15 cellular contexts compared by ENCODE assay signal in the genomic region with DNA sequence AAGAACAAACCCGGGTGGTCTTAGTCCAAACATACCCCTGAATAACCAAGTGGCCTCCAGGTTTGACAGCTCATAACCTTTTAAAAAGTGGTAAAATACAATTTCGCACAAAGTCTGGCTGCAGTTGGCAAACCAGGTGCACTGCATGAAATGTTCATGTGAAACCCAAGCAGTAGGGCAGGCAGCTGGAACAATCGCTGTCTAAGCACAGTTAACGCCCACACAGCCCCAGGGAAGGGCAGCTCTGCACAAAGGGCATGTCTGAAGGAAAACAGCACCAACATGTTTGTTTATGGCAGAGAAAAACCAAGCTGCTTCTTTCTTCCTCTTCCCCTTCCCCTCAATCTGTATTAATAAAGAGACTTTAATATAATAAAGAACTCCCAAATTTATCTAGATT. TPM values are rescaled to one million over a fixed set of nuclear protein-coding genes. Genes with fewer than 3 reads are reported as not detected.
DNase-seq lines count a peak whose midpoint lies in the region; ATAC-seq and TF ChIP-seq lines count a peak whose summit lies in the region.
"Had no signal": no experiment of that assay in that cellular context is flagged by ENCODE, and none has a peak within 500 bp of the region (broad histone marks: within the 10 kb centered on the region; RNA-seq: fewer than 3 reads in every experiment).

No MANE protein-coding gene starts in this region.

- CTCF ChIA-PET in HEK293 (lab: Yijun Ruan, JAX): interaction anchor here (0.9 kb wide), 1 partner anchor 37 kb away, joined by 4 read pairs; no protein-coding TSS in a partner anchor
- CTCF ChIA-PET in CD4-positive, alpha-beta T cell (lab: Charles Lee): interaction anchor here (1.1 to 1.5 kb wide), 3 partner anchors 11 to 59 kb away, joined by 3 read pairs; no protein-coding TSS in a partner anchor

- H3K27me3 ChIP-seq in CD4-positive, alpha-beta T cell (ENCODE audit: control insufficient read depth, insufficient read depth, low read length): no peaks in the 10 kb centered on the region

- no peaks in the 10 kb centered on the region for H3K9me3 Mint-ChIP-seq in stimulated activated memory B cell treated with anti-CD40 and anti-IgM and Interleukin-4, amounts not matched to agents 10 μg/mL and 1 μg/mL and 100 μg/mL, for 72 hours
- no peaks in the 10 kb centered on the region for H3K9me3 Mint-ChIP-seq in CD4-positive, alpha-beta T cell
- H3K9me3 Mint-ChIP-seq: type B pancreatic cell had no signal

- no peak overlapping the region for H3K27ac Mint-ChIP-seq in stimulated activated memory B cell treated with anti-CD40 and anti-IgM and Interleukin-4, amounts not matched to agents 10 μg/mL and 1 μg/mL and 100 μg/mL, for 72 hours
- H3K27ac Mint-ChIP-seq in CD4-positive, alpha-beta T cell: no peak overlapping the region
- H3K27ac Mint-ChIP-seq: type B pancreatic cell had no signal

- no peak overlapping the region for H3K4me3 ChIP-seq in HEK293 (ENCODE audit: low read depth, low read length)

- no peaks in the 10 kb centered on the region for H3K9me3 ChIP-seq in HEK293 (ENCODE audit: control insufficient read depth, insufficient read depth, low read depth, low read length)
- no peaks in the 10 kb centered on the region for H3K9me3 ChIP-seq in CD4-positive, alpha-beta T cell (ENCODE audit: control insufficient read depth, low read length)

- POLR2A ChIA-PET in HEK293 (lab: Yijun Ruan, JAX): no interaction called here
- POLR2A ChIA-PET in CD4-positive, alpha-beta T cell (lab: Charles Lee): no interaction called here

- peaks cover 0 to 30% of the 10 kb centered on the region in 2 experiments; a peak in 2 of 3 replicates for H3K36me3 ChIP-seq in HEK293 (ENCODE audit: control insufficient read depth in 2 of 2, insufficient read depth in 1 of 2, low read length in 2 of 2)

- no peak overlapping the region for H3K27ac ChIP-seq in HEK293 (ENCODE audit: extremely low read depth, low read depth, low read length)
- no peak overlapping the region for H3K27ac ChIP-seq in CD4-positive, alpha-beta T cell (ENCODE audit: low read depth, low read length)

- ATAC-seq in stimulated activated memory B cell treated with anti-CD40 and anti-IgM and Interleukin-4, amounts not matched to agents 10 μg/mL and 1 μg/mL and 100 μg/mL, for 72 hours: peak; percentile 58
- ATAC-seq in CD4-positive, alpha-beta T cell (ENCODE audit: poor library complexity): no peak
- ATAC-seq: left ventricle myocardium superior had no signal

- H3K4me1 ChIP-seq in HEK293 (ENCODE audit: control insufficient read depth, insufficient read depth, low read length): no peaks in the 10 kb centered on the region

- DNase-seq in NCI-H2196 treated with DMSO at 0.1 percent for 48 hours (lab: John Stamatoyannopoulos, UW; ENCODE audit: unreplicated experiment) (peak; percentile 34), foreskin melanocyte (peak; percentile 66), NCI-H128 (lab: John Stamatoyannopoulos, UW; ENCODE audit: unreplicated experiment) (no peak)
- no peak for DNase-seq in CD4-positive, alpha-beta T cell
- DNase-seq in activated naive CD4-positive, alpha-beta T cell treated with anti-CD3 and anti-CD28 coated beads, Interleukin-2, amount 50 U/mL, for 16 hours: no peak
- DNase-seq in activated CD8-positive, alpha-beta memory T cell treated with anti-CD3 and anti-CD28 coated beads, Interleukin-2, amount 50 U/mL, for 48 hours: no peak
- DNase-seq: activated CD8-positive, alpha-beta memory T cell treated with anti-CD3 and anti-CD28 coated beads for 24 hours; DMS153; GOT3; left ventricle myocardium superior; naive B cell; NCI-H526 treated with DMSO at 0.1 percent for 48 hours had no signal

- H3K4me3 Mint-ChIP-seq in stimulated activated memory B cell treated with anti-CD40 and anti-IgM and Interleukin-4, amounts not matched to agents 10 μg/mL and 1 μg/mL and 100 μg/mL, for 72 hours: no peak overlapping the region
- H3K4me3 Mint-ChIP-seq in CD4-positive, alpha-beta T cell: no peak overlapping the region
- H3K4me3 Mint-ChIP-seq: naive B cell, type B pancreatic cell had no signal

- intact Hi-C loops in CD4-positive, alpha-beta T cell (cut with DNase I, micrococcal nuclease): no loop called here

- TF ChIP-seq CTCF in HEK293 (tag by site-specific recombination; IDR thresholded peaks at IDR 0.05): no peak
- TF ChIP-seq CTCF in CD4-positive, alpha-beta T cell (IDR thresholded peaks at IDR 0.05): no peak

- peaks cover 19% of the 10 kb centered on the region for H3K4me1 Mint-ChIP-seq in stimulated activated memory B cell treated with anti-CD40 and anti-IgM and Interleukin-4, amounts not matched to agents 10 μg/mL and 1 μg/mL and 100 μg/mL, for 72 hours
- peaks cover 4% of the 10 kb centered on the region for H3K4me1 Mint-ChIP-seq in CD4-positive, alpha-beta T cell (ENCODE audit: low read depth)

- no peaks in the 10 kb centered on the region for H3K27me3 Mint-ChIP-seq in stimulated activated memory B cell treated with anti-CD40 and anti-IgM and Interleukin-4, amounts not matched to agents 10 μg/mL and 1 μg/mL and 100 μg/mL, for 72 hours
- H3K27me3 Mint-ChIP-seq in CD4-positive, alpha-beta T cell: no peaks in the 10 kb centered on the region
- H3K27me3 Mint-ChIP-seq: naive B cell, type B pancreatic cell had no signal

- H3K36me3 Mint-ChIP-seq in stimulated activated memory B cell treated with anti-CD40 and anti-IgM and Interleukin-4, amounts not matched to agents 10 μg/mL and 1 μg/mL and 100 μg/mL, for 72 hours: peaks cover 50% of the 10 kb centered on the region
- H3K36me3 Mint-ChIP-seq in CD4-positive, alpha-beta T cell (ENCODE audit: low read depth): peaks cover 31% of the 10 kb centered on the region

TF ChIP-seq in HEK293, 187 proteins besides CTCF, POLR2A, EP300 and RAD21:
- TF ChIP-seq ZFHX2 (tag by site-specific recombination; conservative IDR thresholded peaks at IDR 0.05): 0 out of 2 replicates have a peak, but pooled peaks have one; percentile 37
- TF ChIP-seq, protein P1, sequence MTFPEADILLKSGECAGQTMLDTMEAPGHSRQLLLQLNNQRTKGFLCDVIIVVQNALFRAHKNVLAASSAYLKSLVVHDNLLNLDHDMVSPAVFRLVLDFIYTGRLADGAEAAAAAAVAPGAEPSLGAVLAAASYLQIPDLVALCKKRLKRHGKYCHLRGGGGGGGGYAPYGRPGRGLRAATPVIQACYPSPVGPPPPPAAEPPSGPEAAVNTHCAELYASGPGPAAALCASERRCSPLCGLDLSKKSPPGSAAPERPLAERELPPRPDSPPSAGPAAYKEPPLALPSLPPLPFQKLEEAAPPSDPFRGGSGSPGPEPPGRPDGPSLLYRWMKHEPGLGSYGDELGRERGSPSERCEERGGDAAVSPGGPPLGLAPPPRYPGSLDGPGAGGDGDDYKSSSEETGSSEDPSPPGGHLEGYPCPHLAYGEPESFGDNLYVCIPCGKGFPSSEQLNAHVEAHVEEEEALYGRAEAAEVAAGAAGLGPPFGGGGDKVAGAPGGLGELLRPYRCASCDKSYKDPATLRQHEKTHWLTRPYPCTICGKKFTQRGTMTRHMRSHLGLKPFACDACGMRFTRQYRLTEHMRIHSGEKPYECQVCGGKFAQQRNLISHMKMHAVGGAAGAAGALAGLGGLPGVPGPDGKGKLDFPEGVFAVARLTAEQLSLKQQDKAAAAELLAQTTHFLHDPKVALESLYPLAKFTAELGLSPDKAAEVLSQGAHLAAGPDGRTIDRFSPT (tag by site-specific recombination; IDR thresholded peaks at IDR 0.05): no peak

RNA-seq across cellular contexts. Expression of a gene that starts 49.5 kb away (rescaled TPM):
- total RNA-seq in CD4-positive, alpha-beta T cell: under 1 TPM; 0.14 to 0.20 TPM

Comparison
In these comparisons a context has a peak if more than half of its experiments do, and no peak if none do; other contexts are left out.
1. DNase-seq: peak in NCI-H2196 treated with DMSO at 0.1 percent for 48 hours (single experiment) and foreskin melanocyte (single experiment); none in NCI-H128 (single experiment), CD4-positive, alpha-beta T cell (0 of 10), activated naive CD4-positive, alpha-beta T cell treated with anti-CD3 and anti-CD28 coated beads, Interleukin-2, amount 50 U/mL, for 16 hours (single experiment) and activated CD8-positive, alpha-beta memory T cell treated with anti-CD3 and anti-CD28 coated beads, Interleukin-2, amount 50 U/mL, for 48 hours (single experiment).